9 cellular contexts compared by ENCODE assay signal in genomic region chr12:26340649-26341048, GRCh38.
DNase-seq lines count a peak whose midpoint lies in the region; ATAC-seq and TF ChIP-seq lines count a peak whose summit lies in the region.
"Had no signal": no experiment of that assay in that cellular context is flagged by ENCODE, and none has a peak within 500 bp of the region (broad histone marks: within the 10 kb centered on the region; RNA-seq: fewer than 3 reads in every experiment).

No MANE protein-coding gene starts in this region.

- H3K4me3 ChIP-seq in gastroesophageal sphincter (no peak overlapping the region), coronary artery (no peak overlapping the region)
- H3K4me3 ChIP-seq: gastrocnemius medialis had no signal

- DNase-seq in Ammon's horn (ENCODE audit: low spot score): peak; percentile 75
- DNase-seq in cerebellum (ENCODE audit: low spot score): no peak
- DNase-seq in coronary artery (ENCODE audit: low spot score): no peak

- WGBS in gastroesophageal sphincter (ENCODE audit: low coverage in 1 of 2), 2 donors: 44% methylated on average over 1 of the region's 1 CpG; no CpG with 5 or more reads in 1 of the 2 donors

- no peaks in the 10 kb centered on the region for H3K9me3 ChIP-seq in gastroesophageal sphincter
- H3K9me3 ChIP-seq: gastrocnemius medialis had no signal

- TF ChIP-seq CTCF in gastroesophageal sphincter (IDR thresholded peaks at IDR 0.05) (no peak), coronary artery (IDR thresholded peaks at IDR 0.05) (no peak)

- H3K27me3 ChIP-seq in gastroesophageal sphincter: no peaks in the 10 kb centered on the region
- H3K27me3 ChIP-seq: gastrocnemius medialis had no signal

- H3K27ac ChIP-seq in gastroesophageal sphincter (no peak overlapping the region), coronary artery (no peak overlapping the region)
- H3K27ac ChIP-seq: gastrocnemius medialis had no signal

- no peaks in the 10 kb centered on the region for H3K4me1 ChIP-seq in gastroesophageal sphincter
- H3K4me1 ChIP-seq: gastrocnemius medialis had no signal

- ATAC-seq in GM19452 (IDR thresholded peaks at IDR 0.05; ENCODE audit: unreplicated experiment): peak; percentile 71
- ATAC-seq in HG03575 (IDR thresholded peaks at IDR 0.05; ENCODE audit: extremely low read depth, insufficient number of reproducible peaks, low FRiP score, unreplicated experiment): peak; percentile 78
- peak; percentile 70 for ATAC-seq in gastroesophageal sphincter
- ATAC-seq in HG03571 (IDR thresholded peaks at IDR 0.05; ENCODE audit: unreplicated experiment): no peak
- ATAC-seq in GM19467 (IDR thresholded peaks at IDR 0.05; ENCODE audit: unreplicated experiment): no peak

- no peak for TF ChIP-seq POLR2A in gastroesophageal sphincter (IDR thresholded peaks at IDR 0.05)

- no peak for TF ChIP-seq EP300 in gastroesophageal sphincter (IDR thresholded peaks at IDR 0.05)

- peaks cover 0 to 24% of the 10 kb centered on the region in 2 donors for H3K36me3 ChIP-seq in gastroesophageal sphincter

Comparison
In these comparisons a context has a peak if more than half of its experiments do, and no peak if none do; other contexts are left out.
1. ATAC-seq: peak in GM19452 (single experiment), HG03575 (single experiment) and gastroesophageal sphincter (single experiment); none in HG03571 (single experiment) and GM19467 (single experiment).